In genomic region chr5:36705055-36705454, GRCh38 we compare ENCODE assay signal across 15 cellular contexts.
DNase-seq lines count a peak whose midpoint lies in the region; ATAC-seq and TF ChIP-seq lines count a peak whose summit lies in the region.
"Had no signal": no experiment of that assay in that cellular context is flagged by ENCODE, and none has a peak within 500 bp of the region (broad histone marks: within the 10 kb centered on the region; RNA-seq: fewer than 3 reads in every experiment).

No MANE protein-coding gene starts in this region.

- H4K20me1 ChIP-seq in GM23338 (replicated peaks; ENCODE audit: insufficient read depth) = no peaks in the 10 kb centered on the region

- H3K36me3 ChIP-seq in cardiac muscle cell (no peaks in the 10 kb centered on the region), heart left ventricle (no peaks in the 10 kb centered on the region), GM23338 (ENCODE audit: insufficient read depth) (no peaks in the 10 kb centered on the region), mesendoderm (ENCODE audit: control insufficient read depth, insufficient read depth, low read length) (no peaks in the 10 kb centered on the region), ovary (no peaks in the 10 kb centered on the region)

- H4K8ac ChIP-seq in mesendoderm (ENCODE audit: low read depth, low read length) = no peak overlapping the region

- peaks cover 44% of the 10 kb centered on the region for H3K4me1 ChIP-seq in cardiac muscle cell (ENCODE audit: low read depth)
- H3K4me1 ChIP-seq in heart left ventricle = peaks cover 0 to 37% (median 10%) of the 10 kb centered on the region in 12 donors
- peaks cover 7% of the 10 kb centered on the region for H3K4me1 ChIP-seq in GM23338 (ENCODE audit: insufficient read depth)
- H3K4me1 ChIP-seq in mesendoderm (ENCODE audit: control insufficient read depth, low read depth, low read length) = peaks cover 1% of the 10 kb centered on the region
- no peaks in the 10 kb centered on the region for H3K4me1 ChIP-seq in ovary (ENCODE audit: insufficient read depth)
- H3K4me1 ChIP-seq: Caco-2 had no signal

- H3K79me1 ChIP-seq in mesendoderm (ENCODE audit: low read length) = no peaks in the 10 kb centered on the region

- H3K9me3 ChIP-seq in cardiac muscle cell (ENCODE audit: low read depth) (no peaks in the 10 kb centered on the region), heart left ventricle (peaks cover 0 to 13% (median 0%) of the 10 kb centered on the region in 12 donors), ovary (no peaks in the 10 kb centered on the region)
- H3K9me3 ChIP-seq: Caco-2 had no signal

- H3K4me2 ChIP-seq in GM23338 = peak overlapping the region; percentile 55; the same call in 1 of the 2 replicates
- no peak overlapping the region for H3K4me2 ChIP-seq in mesendoderm (ENCODE audit: low read length)

- no peak overlapping the region for H2BK5ac ChIP-seq in mesendoderm (ENCODE audit: low read length)

- no peak for TF ChIP-seq EP300 in ovary (IDR thresholded peaks at IDR 0.05)

- H2AFZ ChIP-seq in GM23338 = peak overlapping the region; percentile 61; the same call in 1 of the 2 replicates
- H2AFZ ChIP-seq: GM23248 had no signal

- no peak overlapping the region for H3K56ac ChIP-seq in mesendoderm (ENCODE audit: low read length)

- ATAC-seq in heart left ventricle (no peak), GM23338 (peak; percentile 79), WTC11 (peak; percentile 84)
- no peak for ATAC-seq in activated CD8-positive, alpha-beta T cell treated with anti-CD3 and anti-CD28 coated beads for 36 hours

- H3K27ac Mint-ChIP-seq in GM23338 (no peak overlapping the region), WTC11 (no peak overlapping the region)
- H3K27ac Mint-ChIP-seq in activated CD8-positive, alpha-beta T cell treated with anti-CD3 and anti-CD28 coated beads for 36 hours = no peak overlapping the region
- H3K27ac Mint-ChIP-seq: CD8-positive, alpha-beta memory T cell had no signal

- peak overlapping the region; percentile 98 for H3K27ac ChIP-seq in cardiac muscle cell
- peak overlapping the region in 6 of 12 donors; percentile 20 to 71 (median 59) for H3K27ac ChIP-seq in heart left ventricle
- H3K27ac ChIP-seq in GM23338 (ENCODE audit: low read depth) = no peak overlapping the region
- no peak overlapping the region for H3K27ac ChIP-seq in mesendoderm (ENCODE audit: low read depth, low read length)
- no peak overlapping the region for H3K27ac ChIP-seq in ovary
- H3K27ac ChIP-seq: 22Rv1, GM23248 had no signal

- no peak overlapping the region for H3K23ac ChIP-seq in mesendoderm (ENCODE audit: low read length)

- no peak overlapping the region for H3K4ac ChIP-seq in mesendoderm (ENCODE audit: low read depth, low read length)

- TF ChIP-seq POLR2A in heart left ventricle (IDR thresholded peaks at IDR 0.05) (no peak), ovary (IDR thresholded peaks at IDR 0.05) (no peak)

- H3K4me3 Mint-ChIP-seq in GM23338 (no peak overlapping the region), WTC11 (no peak overlapping the region)
- no peak overlapping the region for H3K4me3 Mint-ChIP-seq in activated CD8-positive, alpha-beta T cell treated with anti-CD3 and anti-CD28 coated beads for 36 hours
- H3K4me3 Mint-ChIP-seq: CD8-positive, alpha-beta memory T cell; H9 had no signal

- H3K36me3 Mint-ChIP-seq in GM23338 (ENCODE audit: low read depth) (0 out of 3 replicates have a peak, but pooled peaks cover 4% of the 10 kb centered on the region), WTC11 (peaks cover 3% of the 10 kb centered on the region)
- peaks cover 2% of the 10 kb centered on the region for H3K36me3 Mint-ChIP-seq in activated CD8-positive, alpha-beta T cell treated with anti-CD3 and anti-CD28 coated beads for 36 hours (ENCODE audit: low read depth)

- H3K4me3 ChIP-seq in cardiac muscle cell = no peak overlapping the region
- H3K4me3 ChIP-seq in heart left ventricle = no peak overlapping the region
- no peak overlapping the region for H3K4me3 ChIP-seq in GM23338
- no peak overlapping the region for H3K4me3 ChIP-seq in mesendoderm (ENCODE audit: low read length)
- H3K4me3 ChIP-seq in ovary = no peak overlapping the region
- H3K4me3 ChIP-seq: GM23248 had no signal

- CTCF ChIA-PET in WTC11 (lab: Charles Lee) = no interaction called here
- CTCF ChIA-PET in activated CD8-positive, alpha-beta T cell treated with anti-CD3 and anti-CD28 coated beads for 36 hours (lab: Charles Lee) = interaction anchor here (1.6 kb wide), 1 partner anchor 35 kb away, joined by 3 read pairs; no protein-coding TSS in a partner anchor

- H3K79me2 ChIP-seq in GM23338 (replicated peaks; ENCODE audit: insufficient read depth) (no peaks in the 10 kb centered on the region), mesendoderm (ENCODE audit: control insufficient read depth, insufficient read depth, low read length) (no peaks in the 10 kb centered on the region)

- H2AK5ac ChIP-seq in mesendoderm (ENCODE audit: low read length) = no peak overlapping the region

- H3K9me2 ChIP-seq in GM23338 (ENCODE audit: insufficient read depth) = no peaks in the 10 kb centered on the region

- H2BK120ac ChIP-seq in mesendoderm (ENCODE audit: low read depth, low read length) = no peak overlapping the region

- POLR2A ChIA-PET in WTC11 (lab: Charles Lee) = no interaction called here
- POLR2A ChIA-PET in activated CD8-positive, alpha-beta T cell treated with anti-CD3 and anti-CD28 coated beads for 36 hours (lab: Charles Lee) = no interaction called here

- 40 to 62% (median 45%) methylated on average over 3 of the region's 3 CpGs for WGBS in heart left ventricle, 4 donors
- WGBS in mesendoderm (ENCODE audit: extremely low coverage, insufficient coverage, low lambda C conversion rate) = no CpG with 5 or more reads among the region's 3 CpGs
- WGBS in ovary, 3 donors = 78 to 81% (median 78%) methylated on average over 3 of the region's 3 CpGs

- no peaks in the 10 kb centered on the region for H3F3A ChIP-seq in GM23338 (replicated peaks; ENCODE audit: low read depth)

- intact Hi-C loops in heart left ventricle (cut with DNase I) = no loop called here
- intact Hi-C loops in activated CD8-positive, alpha-beta T cell treated with anti-CD3 and anti-CD28 coated beads for 36 hours (cut with micrococcal nuclease) = no loop called here
- intact Hi-C loops in ovary (cut with DNase I) = no loop called here

- H3K18ac ChIP-seq in mesendoderm (ENCODE audit: low read length) = no peak overlapping the region

- peaks cover 5% of the 10 kb centered on the region; the same call in 1 of the 3 replicates for H3K9me3 Mint-ChIP-seq in GM23338
- H3K9me3 Mint-ChIP-seq in WTC11 = peaks cover 17% of the 10 kb centered on the region
- H3K9me3 Mint-ChIP-seq in activated CD8-positive, alpha-beta T cell treated with anti-CD3 and anti-CD28 coated beads for 36 hours = no peaks in the 10 kb centered on the region

- H2BK15ac ChIP-seq in mesendoderm (replicated peaks; ENCODE audit: low read depth) = no peak overlapping the region

- H4K5ac ChIP-seq in mesendoderm (ENCODE audit: low read length) = no peak overlapping the region

- H3K9ac ChIP-seq in mesendoderm (ENCODE audit: low read length) = no peak overlapping the region
- H3K9ac ChIP-seq: GM23248 had no signal

- H3K4me1 Mint-ChIP-seq in GM23338 (peaks cover 14% of the 10 kb centered on the region), WTC11 (peaks cover 11% of the 10 kb centered on the region)
- no peaks in the 10 kb centered on the region for H3K4me1 Mint-ChIP-seq in activated CD8-positive, alpha-beta T cell treated with anti-CD3 and anti-CD28 coated beads for 36 hours (ENCODE audit: low read depth)
- H3K4me1 Mint-ChIP-seq: CD8-positive, alpha-beta memory T cell had no signal

- DNase-seq in cardiac muscle cell (ENCODE audit: low read depth in 1 of 2, low spot score in 1 of 2) (peak in 1 of 2 donors; percentile 25), heart left ventricle (no peak), GM23338 (ENCODE audit: low spot score) (no peak), WTC11 (ENCODE audit: low spot score) (no peak), mesendoderm (peak; percentile 38), ovary (no peak), NCI-H510A treated with DMSO at 0.1 percent for 48 hours (lab: John Stamatoyannopoulos, UW) (no peak)
- DNase-seq in activated CD8-positive, alpha-beta T cell treated with anti-CD3 and anti-CD28 coated beads for 36 hours = no peak
- DNase-seq: Caco-2; CD8-positive, alpha-beta memory T cell; DND-41; GF-D8; GM23248; H9 had no signal

- H3K27me3 Mint-ChIP-seq in GM23338 (ENCODE audit: insufficient read depth, low read depth, poor library complexity) = peaks cover 2% of the 10 kb centered on the region
- H3K27me3 Mint-ChIP-seq in WTC11 (ENCODE audit: low read depth) = peaks cover 5% of the 10 kb centered on the region; the same call in 1 of the 2 replicates
- peaks cover 6% of the 10 kb centered on the region for H3K27me3 Mint-ChIP-seq in activated CD8-positive, alpha-beta T cell treated with anti-CD3 and anti-CD28 coated beads for 36 hours

- H3K27me3 ChIP-seq in cardiac muscle cell = no peaks in the 10 kb centered on the region
- H3K27me3 ChIP-seq in heart left ventricle = no peaks in the 10 kb centered on the region
- H3K27me3 ChIP-seq in GM23338 (ENCODE audit: insufficient read depth) = no peaks in the 10 kb centered on the region
- no peaks in the 10 kb centered on the region for H3K27me3 ChIP-seq in mesendoderm (ENCODE audit: insufficient read depth, low read length, poor library complexity)
- no peaks in the 10 kb centered on the region for H3K27me3 ChIP-seq in ovary

- TF ChIP-seq CTCF in cardiac muscle cell (IDR thresholded peaks at IDR 0.05; ENCODE audit: low read depth, low read length) = no peak
- TF ChIP-seq CTCF in heart left ventricle (IDR thresholded peaks at IDR 0.05) = no peak
- TF ChIP-seq CTCF in GM23338 (conservative IDR thresholded peaks at IDR 0.05; ENCODE audit: low read depth in 2 of 2) = no peak
- TF ChIP-seq CTCF in WTC11 (IDR thresholded peaks at IDR 0.05) = no peak
- no peak for TF ChIP-seq CTCF in activated CD8-positive, alpha-beta T cell treated with anti-CD3 and anti-CD28 coated beads for 36 hours (IDR thresholded peaks at IDR 0.05)
- no peak for TF ChIP-seq CTCF in ovary (IDR thresholded peaks at IDR 0.05)

TF ChIP-seq in WTC11, 78 proteins besides CTCF, POLR2A, EP300 and RAD21 (continues in another document):
- TF ChIP-seq NR3C1 (CRISPR knock-in tag; conservative IDR thresholded peaks at IDR 0.05; ENCODE audit: low read depth) (no peak), ZNF396 (CRISPR knock-in tag; IDR thresholded peaks at IDR 0.05; ENCODE audit: borderline replicate concordance) (no peak)
- TF ChIP-seq, protein P1, sequence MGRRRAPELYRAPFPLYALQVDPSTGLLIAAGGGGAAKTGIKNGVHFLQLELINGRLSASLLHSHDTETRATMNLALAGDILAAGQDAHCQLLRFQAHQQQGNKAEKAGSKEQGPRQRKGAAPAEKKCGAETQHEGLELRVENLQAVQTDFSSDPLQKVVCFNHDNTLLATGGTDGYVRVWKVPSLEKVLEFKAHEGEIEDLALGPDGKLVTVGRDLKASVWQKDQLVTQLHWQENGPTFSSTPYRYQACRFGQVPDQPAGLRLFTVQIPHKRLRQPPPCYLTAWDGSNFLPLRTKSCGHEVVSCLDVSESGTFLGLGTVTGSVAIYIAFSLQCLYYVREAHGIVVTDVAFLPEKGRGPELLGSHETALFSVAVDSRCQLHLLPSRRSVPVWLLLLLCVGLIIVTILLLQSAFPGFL (CRISPR knock-in tag; IDR thresholded peaks at IDR 0.05; ENCODE audit: borderline replicate concordance) = no peak

Comparison
In these comparisons a context has a peak if more than half of its experiments do, and no peak if none do; other contexts are left out.
1. ATAC-seq: peak in GM23338 (single experiment) and WTC11 (single experiment); none in heart left ventricle (0 of 4) and activated CD8-positive, alpha-beta T cell treated with anti-CD3 and anti-CD28 coated beads for 36 hours (single experiment).